ENCODE assay signal across 8 cellular contexts in the genomic region with DNA sequence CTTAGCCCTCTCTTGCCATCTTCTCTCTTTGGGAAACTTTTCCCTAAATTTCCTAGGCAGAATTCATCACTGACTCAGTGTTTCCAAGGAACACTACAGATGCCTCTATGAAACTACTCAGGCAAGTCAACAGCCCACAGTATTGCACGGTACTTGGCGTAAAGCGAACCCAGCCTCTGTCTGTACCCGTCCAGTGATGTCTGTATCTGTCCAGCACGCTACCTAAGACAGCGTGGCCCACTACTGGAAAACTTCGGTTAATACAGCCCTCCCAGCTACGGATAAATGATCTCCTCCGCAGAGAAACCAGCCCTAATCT. TPM values are rescaled to one million over a fixed set of nuclear protein-coding genes. Genes with fewer than 3 reads are reported as not detected.
DNase-seq lines count a peak whose midpoint lies in the region; ATAC-seq, FAIRE-seq and TF ChIP-seq lines count a peak whose summit lies in the region.

No MANE protein-coding gene starts in this region.

- TF ChIP-seq EP300 in HepG2 (IDR thresholded peaks at IDR 0.05; ENCODE audit: low read depth in 2 of 2, low read length in 2 of 2) (no peak), HepG2 (CRISPR knock-in tag; IDR thresholded peaks at IDR 0.05; ENCODE audit: borderline replicate concordance) (no peak)

- POLR2A ChIA-PET in HepG2 (lab: Yijun Ruan, JAX), result interaction anchor here (0.6 to 2.2 kb wide), 13 partner anchors 12 to 241 kb away, joined by 3 to 54 read pairs (median 5); partner anchors contain the start of genes HYKK, IDH3A, IREB2 and PSMA4

- TF ChIP-seq CTCF in KMS-11 (conservative IDR thresholded peaks at IDR 0.05; ENCODE audit: low read depth, low read length) (no peak), HepG2 (CRISPR knock-in tag; IDR thresholded peaks at IDR 0.05) (no peak), thyroid gland (IDR thresholded peaks at IDR 0.05) (no peak)

- CTCF ChIA-PET in HepG2 (lab: Yijun Ruan, JAX; ENCODE audit: low intra/inter-chr PET ratio, low total read pairs), result no interaction called here

- H3K9ac ChIP-seq in BLaER1 (peak overlapping the region; percentile 84), KMS-11 (peak overlapping the region; percentile 78), HepG2 (ENCODE audit: insufficient read depth, low read depth, low read length) (peak overlapping the region; percentile 83)

- TF ChIP-seq POLR2A in HepG2 (IDR thresholded peaks at IDR 0.05; ENCODE audit: insufficient read depth in 1 of 2, low read depth in 2 of 2, low read length in 2 of 2) (no peak), thyroid gland (IDR thresholded peaks at IDR 0.05) (no peak)

- H3K27me3 ChIP-seq in BLaER1 (no peaks in the 10 kb centered on the region), KMS-11 (ENCODE audit: insufficient read depth, low read depth) (no peaks in the 10 kb centered on the region), HepG2 (ENCODE audit: control insufficient read depth in 1 of 2, insufficient read depth in 2 of 2, low read length in 2 of 2) (no peaks in the 10 kb centered on the region; a peak in 1 of 5 replicates), thyroid gland (no peaks in the 10 kb centered on the region)

- peak overlapping the region; percentile 72 for H3K27ac ChIP-seq in BLaER1
- peak overlapping the region; percentile 43; the same call in 1 of the 2 replicates for H3K27ac ChIP-seq in KMS-11
- peak overlapping the region; percentile 61 for H3K27ac ChIP-seq in HepG2 (ENCODE audit: extremely low read length, insufficient read depth, low read length)
- H3K27ac ChIP-seq in thyroid gland, result peak overlapping the region in 2 of 3 donors; percentile 55 to 90

- H4K20me1 ChIP-seq in BLaER1 (0 out of 2 replicates have a peak, but pooled peaks cover 4% of the 10 kb centered on the region), KMS-11 (ENCODE audit: insufficient read depth) (no peaks in the 10 kb centered on the region), HepG2 (ENCODE audit: insufficient read depth, low read length) (no peaks in the 10 kb centered on the region)

- ATAC-seq in GM21423 (IDR thresholded peaks at IDR 0.05; ENCODE audit: unreplicated experiment), result peak; percentile 16
- ATAC-seq in HepG2, result peak; percentile 70

- TSS peak; percentile 79 for BruUV-seq in HepG2 (replicated peaks; lab: Mats Ljungman, UMichigan)

- TF ChIP-seq RAD21 in HepG2 (CRISPR knock-in tag; IDR thresholded peaks at IDR 0.05), result no peak

- no peak for FAIRE-seq in HepG2 (lab: Jason Lieb, UNC)

- peak overlapping the region; percentile 85 for H3K4me2 ChIP-seq in BLaER1
- H3K4me2 ChIP-seq in KMS-11, result peak overlapping the region; percentile 99
- H3K4me2 ChIP-seq in HepG2 (ENCODE audit: low read depth, low read length), result peak overlapping the region; percentile 81

- in situ Hi-C loops in T47D (cut with HindIII; ENCODE audit: low pct_unique_long_range_greater_than_20kb, low sequenced_read_pairs) (no loop called here), HepG2 (cut with HindIII; ENCODE audit: extremely low pct_ligation_motif_present, low pct_unique_long_range_greater_than_20kb) (no loop called here)

- WGBS in HepG2 (ENCODE audit: low lambda C conversion rate), result 0% methylated on average over 9 of the region's 9 CpGs
- 1 to 2% methylated on average over 7 to 9 of the region's 9 CpGs for WGBS in thyroid gland, 2 donors

- DNase-seq in T47D (ENCODE audit: low read depth in 1 of 2, low spot score in 1 of 2) (peak; percentile 36 to 42), HepG2 (ENCODE audit: low spot score) (no peak), thyroid gland (no peak), COLO829 (ENCODE audit: low spot score) (no peak), DMS153 (lab: John Stamatoyannopoulos, UW) (no peak)

- H2AFZ ChIP-seq in KMS-11 (ENCODE audit: low read depth), result peak overlapping the region; percentile 58
- no peak overlapping the region for H2AFZ ChIP-seq in HepG2 (ENCODE audit: low read length)

- no peaks in the 10 kb centered on the region for H3K9me3 ChIP-seq in BLaER1
- no peaks in the 10 kb centered on the region for H3K9me3 ChIP-seq in HepG2 (ENCODE audit: low read length)
- no peaks in the 10 kb centered on the region for H3K9me3 ChIP-seq in thyroid gland

- H3K4me3 ChIP-seq in BLaER1 (peak overlapping the region; percentile 89), KMS-11 (IDR thresholded peaks at IDR 0.05; ENCODE audit: insufficient read depth, low read depth, low read length) (no peak overlapping the region), HepG2 (replicated peaks in 1 of 3; ENCODE audit: insufficient read depth in 1 of 3, low read depth in 2 of 3, low read length in 3 of 3) (peak overlapping the region; percentile 78 to 95 (median 93)), thyroid gland (replicated peaks in 1 of 3) (peak overlapping the region; percentile 26 to 89 (median 59))

- peaks cover 19% of the 10 kb centered on the region for H3K4me1 ChIP-seq in BLaER1
- H3K4me1 ChIP-seq in KMS-11 (ENCODE audit: low read depth, poor library complexity, severe bottlenecking), result peaks cover 16% of the 10 kb centered on the region
- H3K4me1 ChIP-seq in HepG2 (ENCODE audit: insufficient read depth, low read length), result peaks cover 58% of the 10 kb centered on the region
- H3K4me1 ChIP-seq in thyroid gland, result peaks cover 7 to 10% of the 10 kb centered on the region in 2 donors

- H3K36me3 ChIP-seq in BLaER1, result peaks cover 18% of the 10 kb centered on the region
- no peaks in the 10 kb centered on the region for H3K36me3 ChIP-seq in KMS-11 (ENCODE audit: insufficient read depth)
- H3K36me3 ChIP-seq in HepG2 (replicated peaks in 1 of 2; ENCODE audit: control insufficient read depth in 1 of 2, insufficient read depth in 2 of 2, low read length in 2 of 2), result peaks cover 3 to 9% of the 10 kb centered on the region in 2 experiments; a peak in 3 of 5 replicates
- H3K36me3 ChIP-seq in thyroid gland, result no peaks in the 10 kb centered on the region

- intact Hi-C loops in HepG2 (cut with micrococcal nuclease; ENCODE audit: unreplicated experiment) (no loop called here), thyroid gland (cut with DNase I) (no loop called here)

- peaks cover 24% of the 10 kb centered on the region for H3K79me2 ChIP-seq in KMS-11 (ENCODE audit: insufficient read depth, low read depth)
- H3K79me2 ChIP-seq in HepG2 (ENCODE audit: insufficient read depth, low read length), result peaks cover 31% of the 10 kb centered on the region

RNA-seq across cellular contexts. Expression of gene SKIC8, which starts 0.5 kb away (rescaled TPM):
- total RNA-seq in HepG2 (2016; rRNA removed; fragmentation: Illumina TruSeq; extraction: Trizol), result 69.5 and 98.2 TPM in 2 replicates
- 25.7 and 28.8 TPM in 2 replicates for total RNA-seq in HepG2 (2016; cell fraction: cytosol; rRNA removed; fragmentation: Illumina TruSeq; extraction: Trizol; ENCODE audit: low read depth)
- total RNA-seq in HepG2 (2016; cell fraction: insoluble cytoplasmic fraction; rRNA removed; fragmentation: Illumina TruSeq; extraction: Trizol), result 75.6 and 98.4 TPM in 2 replicates
- total RNA-seq in HepG2 (2016; cell fraction: membrane; rRNA removed; fragmentation: Illumina TruSeq; extraction: Trizol), result 27.4 and 33.5 TPM in 2 replicates
- 34.6 and 44.7 TPM in 2 replicates for total RNA-seq in HepG2 (2016; cell fraction: nucleus; rRNA removed; fragmentation: Illumina TruSeq; extraction: Trizol)
- polyA plus RNA-seq in HepG2 (2011; rRNA removed), result 56.5 and 70.6 TPM in 2 replicates
- 63.7 and 75.5 TPM in 2 replicates for polyA plus RNA-seq in HepG2 (2011; cell fraction: cytosol; rRNA removed)
- 27.4 and 33.7 TPM in 2 replicates for polyA plus RNA-seq in HepG2 (2011; cell fraction: nucleus; rRNA removed)
- polyA plus RNA-seq in HepG2 (2012), result 36.6 and 44.0 TPM in 2 replicates
- polyA plus RNA-seq in HepG2 (2016; cell fraction: cytosol; fragmentation: Illumina TruSeq; extraction: Trizol; ENCODE audit: low read depth), result 15.0 and 18.2 TPM in 2 replicates
- 80.6 and 87.2 TPM in 2 replicates for polyA plus RNA-seq in HepG2 (2016; cell fraction: insoluble cytoplasmic fraction; fragmentation: Illumina TruSeq; extraction: Trizol; ENCODE audit: low read depth)
- polyA plus RNA-seq in HepG2 (2016; cell fraction: membrane; fragmentation: Illumina TruSeq; extraction: Trizol; ENCODE audit: low read depth), result 19.8 and 20.6 TPM in 2 replicates
- 53.4 and 56.4 TPM in 2 replicates for polyA plus RNA-seq in HepG2 (2016; cell fraction: nucleus; fragmentation: Illumina TruSeq; extraction: Trizol; ENCODE audit: insufficient read depth, low read depth)
- 48.3 and 106 TPM in 2 replicates for polyA minus RNA-seq in HepG2 (2011; rRNA and poly(A)+ RNA removed; ENCODE audit: low replicate concordance)
- polyA minus RNA-seq in HepG2 (2011; cell fraction: cytosol; rRNA and poly(A)+ RNA removed), result 24.9 and 26.1 TPM in 2 replicates
- polyA minus RNA-seq in HepG2 (2011; cell fraction: nucleus; rRNA and poly(A)+ RNA removed), result 28.3 and 36.9 TPM in 2 replicates
- 100 to 1,000 TPM in 2 of 4 donors, 10 to 100 TPM in 2; 87.0 to 113 (median 101) TPM for total RNA-seq in thyroid gland

RNA-seq across cellular contexts. Expression of gene DNAJA4, which starts 34.6 kb away (rescaled TPM):
- total RNA-seq in HepG2 (2016; rRNA removed; fragmentation: Illumina TruSeq; extraction: Trizol), result not detected in 2 replicates
- total RNA-seq in HepG2 (2016; cell fraction: cytosol; rRNA removed; fragmentation: Illumina TruSeq; extraction: Trizol; ENCODE audit: low read depth), result not detected in 2 replicates
- total RNA-seq in HepG2 (2016; cell fraction: insoluble cytoplasmic fraction; rRNA removed; fragmentation: Illumina TruSeq; extraction: Trizol), result not detected in 2 replicates
- total RNA-seq in HepG2 (2016; cell fraction: membrane; rRNA removed; fragmentation: Illumina TruSeq; extraction: Trizol), result not detected in 2 replicates
- not detected in 2 replicates for total RNA-seq in HepG2 (2016; cell fraction: nucleus; rRNA removed; fragmentation: Illumina TruSeq; extraction: Trizol)
- not detected in 2 replicates for polyA plus RNA-seq in HepG2 (2011; rRNA removed)
- polyA plus RNA-seq in HepG2 (2011; cell fraction: cytosol; rRNA removed), result not detected in 2 replicates
- polyA plus RNA-seq in HepG2 (2011; cell fraction: nucleus; rRNA removed), result not detected in 2 replicates
- 0.56 and 0.99 TPM in 2 replicates for polyA plus RNA-seq in HepG2 (2012)
- not detected in 2 replicates for polyA plus RNA-seq in HepG2 (2016; cell fraction: cytosol; fragmentation: Illumina TruSeq; extraction: Trizol; ENCODE audit: low read depth)
- polyA plus RNA-seq in HepG2 (2016; cell fraction: insoluble cytoplasmic fraction; fragmentation: Illumina TruSeq; extraction: Trizol; ENCODE audit: low read depth), result not detected in 2 replicates
- polyA plus RNA-seq in HepG2 (2016; cell fraction: membrane; fragmentation: Illumina TruSeq; extraction: Trizol; ENCODE audit: low read depth), result not detected in 2 replicates
- not detected in 2 replicates for polyA plus RNA-seq in HepG2 (2016; cell fraction: nucleus; fragmentation: Illumina TruSeq; extraction: Trizol; ENCODE audit: insufficient read depth, low read depth)
- polyA minus RNA-seq in HepG2 (2011; rRNA and poly(A)+ RNA removed; ENCODE audit: low replicate concordance), result 73.6 TPM in 1 of 2 replicates, not detected in the other
- 0.49 and 1.8 TPM in 2 replicates for polyA minus RNA-seq in HepG2 (2011; cell fraction: cytosol; rRNA and poly(A)+ RNA removed)
- polyA minus RNA-seq in HepG2 (2011; cell fraction: nucleus; rRNA and poly(A)+ RNA removed), result 0.52 and 0.62 TPM in 2 replicates
- 10 to 100 TPM in 3 of 4 donors, 1 to 10 TPM in 1; 9.5 to 21.9 (median 13.8) TPM for total RNA-seq in thyroid gland

RNA-seq across cellular contexts. Expression of gene CRABP1, which starts 41.2 kb away (rescaled TPM):
- total RNA-seq in HepG2 (2016; rRNA removed; fragmentation: Illumina TruSeq; extraction: Trizol) (not detected in 2 replicates), thyroid gland (100 to 1,000 TPM in 2 of 4 donors, 10 to 100 TPM in 2; 19.6 to 211 (median 105) TPM)
- total RNA-seq in HepG2 (2016; cell fraction: cytosol; rRNA removed; fragmentation: Illumina TruSeq; extraction: Trizol; ENCODE audit: low read depth), result not detected in 2 replicates
- total RNA-seq in HepG2 (2016; cell fraction: insoluble cytoplasmic fraction; rRNA removed; fragmentation: Illumina TruSeq; extraction: Trizol), result not detected in 2 replicates
- total RNA-seq in HepG2 (2016; cell fraction: membrane; rRNA removed; fragmentation: Illumina TruSeq; extraction: Trizol), result not detected in 2 replicates
- total RNA-seq in HepG2 (2016; cell fraction: nucleus; rRNA removed; fragmentation: Illumina TruSeq; extraction: Trizol), result not detected in 2 replicates
- polyA plus RNA-seq in HepG2 (2011; rRNA removed), result not detected in 2 replicates
- polyA plus RNA-seq in HepG2 (2011; cell fraction: cytosol; rRNA removed), result not detected in 2 replicates
- not detected in 2 replicates for polyA plus RNA-seq in HepG2 (2011; cell fraction: nucleus; rRNA removed)
- polyA plus RNA-seq in HepG2 (2012), result not detected in 2 replicates
- polyA plus RNA-seq in HepG2 (2016; cell fraction: cytosol; fragmentation: Illumina TruSeq; extraction: Trizol; ENCODE audit: low read depth), result not detected in 2 replicates
- not detected in 2 replicates for polyA plus RNA-seq in HepG2 (2016; cell fraction: insoluble cytoplasmic fraction; fragmentation: Illumina TruSeq; extraction: Trizol; ENCODE audit: low read depth)
- polyA plus RNA-seq in HepG2 (2016; cell fraction: membrane; fragmentation: Illumina TruSeq; extraction: Trizol; ENCODE audit: low read depth), result not detected in 2 replicates
- not detected in 2 replicates for polyA plus RNA-seq in HepG2 (2016; cell fraction: nucleus; fragmentation: Illumina TruSeq; extraction: Trizol; ENCODE audit: insufficient read depth, low read depth)
- polyA minus RNA-seq in HepG2 (2011; rRNA and poly(A)+ RNA removed; ENCODE audit: low replicate concordance), result not detected in 2 replicates
- polyA minus RNA-seq in HepG2 (2011; cell fraction: cytosol; rRNA and poly(A)+ RNA removed), result not detected in 2 replicates
- polyA minus RNA-seq in HepG2 (2011; cell fraction: nucleus; rRNA and poly(A)+ RNA removed), result not detected in 2 replicates

Comparison
In these comparisons a context has a peak if more than half of its experiments do, and no peak if none do; other contexts are left out.
1. DNase-seq: peak in T47D (2 of 2); none in HepG2 (single experiment), thyroid gland (0 of 2), COLO829 (single experiment) and DMS153 (single experiment).
2. RNA of gene DNAJA4, which starts 34.6 kb away (total RNA-seq): 9.5 to 21.9 TPM in thyroid gland; not detected in HepG2; every median in the first group is over 10 times any median in the second.
3. RNA of gene CRABP1, which starts 41.2 kb away (total RNA-seq): 19.6 to 211 TPM in thyroid gland; not detected in HepG2; every median in the first group is over 10 times any median in the second.
4. Peak in every context shown above with its lines, with median percentiles within 50 percentile points of each other: H3K27ac ChIP-seq, H3K4me2 ChIP-seq and H3K9ac ChIP-seq.